In the genomic region with DNA sequence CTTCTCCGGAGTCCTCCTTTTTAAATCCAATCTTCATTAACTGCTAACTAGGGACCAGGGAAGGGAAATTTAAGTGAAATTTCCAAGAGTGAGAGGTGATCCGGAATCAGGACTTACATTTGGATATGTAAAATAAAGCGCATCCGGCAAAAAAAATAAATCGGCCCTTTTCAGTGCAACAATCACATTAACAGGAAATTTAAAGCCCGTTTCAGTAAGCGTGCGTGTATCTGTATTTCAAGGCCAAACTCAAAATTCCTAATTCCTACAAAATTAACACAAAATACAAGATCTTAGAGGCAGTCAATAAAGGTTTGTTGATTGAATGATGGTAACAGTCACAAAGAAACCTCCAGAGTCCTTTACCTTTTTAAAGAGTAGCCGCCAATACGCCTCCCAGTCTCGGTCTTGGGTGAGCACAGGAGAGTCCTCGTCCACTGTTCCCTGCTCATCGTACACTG, we compare ENCODE assay signal across 8 cellular contexts. TPM values are rescaled to one million over a fixed set of nuclear protein-coding genes. Genes with fewer than 3 reads are reported as not detected.
DNase-seq lines count a peak whose midpoint lies in the region; ATAC-seq and TF ChIP-seq lines count a peak whose summit lies in the region.

No MANE protein-coding gene starts in this region.

- no peaks in the 10 kb centered on the region for H3K27me3 ChIP-seq in GM23248 (replicated peaks; ENCODE audit: insufficient read depth)

- H3K9me2 ChIP-seq in GM23248 (ENCODE audit: insufficient read depth) = no peaks in the 10 kb centered on the region

- H3K9me3 ChIP-seq in GM23248 (ENCODE audit: low read depth) = no peaks in the 10 kb centered on the region
- H3K9me3 ChIP-seq in T-helper 17 cell (ENCODE audit: control insufficient read depth, low read length, poor library complexity, severe bottlenecking) = no peaks in the 10 kb centered on the region

- TF ChIP-seq CTCF in foreskin fibroblast (IDR thresholded peaks at IDR 0.05; ENCODE audit: low read depth, low read length) = no peak

- in situ Hi-C loops in GM23248 (cut with MboI) = no loop called here

- peaks cover 35% of the 10 kb centered on the region for H3K4me1 Mint-ChIP-seq in T-helper 17 cell

- peak overlapping the region; percentile 97 for H3K4me3 Mint-ChIP-seq in T-helper 17 cell

- peak overlapping the region; percentile 92 for H3K27ac Mint-ChIP-seq in T-helper 17 cell

- H3K27ac ChIP-seq in GM23248 = peak overlapping the region; percentile 64

- H3K4me2 ChIP-seq in GM23248 (ENCODE audit: unreplicated experiment) = peak overlapping the region; percentile 96

- DNase-seq in GM23248 (peak; percentile 33), T-helper 17 cell (no peak), foreskin fibroblast (peak in 1 of 2 donors; percentile 30), skeletal muscle cell (ENCODE audit: low read depth) (no peak), iPS-NIHi11 (ENCODE audit: low spot score) (no peak), HuH-7 (ENCODE audit: low spot score) (no peak)

- peaks cover 90% of the 10 kb centered on the region for H3K79me2 ChIP-seq in GM23248 (ENCODE audit: insufficient read depth)

- peaks cover 26% of the 10 kb centered on the region for H3K4me1 ChIP-seq in GM23248 (ENCODE audit: insufficient read depth)

- H3K9ac ChIP-seq in GM23248 = peak overlapping the region; percentile 81

- no peaks in the 10 kb centered on the region for H4K20me1 ChIP-seq in GM23248 (ENCODE audit: insufficient read depth)

- peaks cover 18% of the 10 kb centered on the region; the same call in 1 of the 2 replicates for H3F3A ChIP-seq in GM23248 (ENCODE audit: insufficient read depth)

- ATAC-seq in T-helper 17 cell (no peak), GM18873 (IDR thresholded peaks at IDR 0.05; ENCODE audit: low FRiP score, unreplicated experiment) (no peak), HG03521 (IDR thresholded peaks at IDR 0.05; ENCODE audit: unreplicated experiment) (no peak)

- peak overlapping the region; percentile 70 for H2AFZ ChIP-seq in GM23248

- WGBS in GM23248 (ENCODE audit: low coverage in 1 of 2, low lambda C conversion rate in 2 of 2, missing lambda C conversion rate in 2 of 2), 2 experiments = 1% methylated on average over 13 of the region's 13 CpGs

- H3K36me3 Mint-ChIP-seq in T-helper 17 cell (ENCODE audit: low read depth) = peaks cover 6% of the 10 kb centered on the region

- H3K36me3 ChIP-seq in GM23248 (ENCODE audit: low read depth) = peaks cover 22% of the 10 kb centered on the region

- H3K4me3 ChIP-seq in GM23248 = peak overlapping the region; percentile 78
- peak overlapping the region; percentile 70 to 91 for H3K4me3 ChIP-seq in foreskin fibroblast (ENCODE audit: low read depth in 1 of 2, low read length in 2 of 2)
- peak overlapping the region; percentile 87 for H3K4me3 ChIP-seq in skeletal muscle cell (ENCODE audit: low read depth, low read length)

- no peaks in the 10 kb centered on the region for H3K27me3 Mint-ChIP-seq in T-helper 17 cell

RNA-seq across cellular contexts. Expression of gene DNAJC9, which starts 0.7 kb away (rescaled TPM):
- 19.8 and 20.9 TPM in 2 replicates for total RNA-seq in GM23248 (2014; rRNA removed; shearing (Covaris generic))
- 20.7 and 21.1 TPM in 2 replicates for polyA plus RNA-seq in GM23248 (2016; fragmentation: Nextera tagmentation; extraction: Ambion mirVana)
- total RNA-seq in T-helper 17 cell = 10 to 100 TPM; 16.2 to 21.4 TPM

RNA-seq across cellular contexts. Expression of gene MRPS16, which starts 6.1 kb away (rescaled TPM):
- total RNA-seq in GM23248 (2014; rRNA removed; shearing (Covaris generic)) = 57.2 and 57.8 TPM in 2 replicates
- 109 and 110 TPM in 2 replicates for polyA plus RNA-seq in GM23248 (2016; fragmentation: Nextera tagmentation; extraction: Ambion mirVana)
- 10 to 100 TPM; 32.0 to 34.4 TPM for total RNA-seq in T-helper 17 cell
